Comparison of ENCODE assay signal across 8 cellular contexts in the genomic region with DNA sequence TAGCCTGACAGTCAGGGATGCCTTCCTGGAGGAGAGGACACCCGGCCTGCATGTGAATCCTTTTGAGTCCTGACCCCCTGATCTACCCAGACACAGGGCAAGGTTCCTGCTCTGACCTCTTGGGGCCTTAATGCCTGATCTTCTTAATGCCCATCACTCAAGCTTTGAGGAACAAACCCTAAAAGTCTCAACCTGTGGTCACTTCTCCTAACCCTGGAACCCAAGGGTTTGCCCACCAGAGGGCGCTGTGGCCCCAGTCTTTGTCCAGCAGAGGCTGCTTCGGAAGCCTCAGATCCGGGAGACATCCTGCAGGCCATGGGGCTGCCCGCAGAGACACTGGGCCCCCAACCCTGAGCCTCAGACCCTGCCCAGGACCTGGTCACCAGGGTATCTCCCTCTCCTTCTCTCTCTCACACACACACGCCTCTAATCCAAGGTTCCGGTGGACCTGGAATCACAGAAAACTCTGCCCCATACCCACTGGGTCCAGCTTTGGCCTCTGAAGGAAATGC. TPM values are rescaled to one million over a fixed set of nuclear protein-coding genes. Genes with fewer than 3 reads are reported as not detected.
DNase-seq lines count a peak whose midpoint lies in the region; ATAC-seq and TF ChIP-seq lines count a peak whose summit lies in the region.

No MANE protein-coding gene starts in this region.

- ATAC-seq in activated naive CD8-positive, alpha-beta T cell treated with anti-CD3 and anti-CD28 coated beads, Interleukin-2, amount 50 U/mL, for 24 hours, result peak; percentile 58
- ATAC-seq in GM18867 (IDR thresholded peaks at IDR 0.05; ENCODE audit: unreplicated experiment) (no peak), HG02642 (IDR thresholded peaks at IDR 0.05; ENCODE audit: poor library complexity, unreplicated experiment) (no peak)

- TF ChIP-seq EP300 in sigmoid colon (IDR thresholded peaks at IDR 0.05), result no peak

- H3K27ac ChIP-seq in left ventricle myocardium inferior (replicated peaks) (no peak overlapping the region), sigmoid colon (no peak overlapping the region)

- H3K4me3 ChIP-seq in left ventricle myocardium inferior (no peak overlapping the region), sigmoid colon (no peak overlapping the region)

- peaks cover 28% of the 10 kb centered on the region for H3K27me3 Mint-ChIP-seq in activated naive CD8-positive, alpha-beta T cell treated with anti-CD3 and anti-CD28 coated beads, Interleukin-2, amount 50 U/mL, for 24 hours

- no peak for TF ChIP-seq POLR2A in sigmoid colon (IDR thresholded peaks at IDR 0.05)

- H3K27ac Mint-ChIP-seq in activated naive CD8-positive, alpha-beta T cell treated with anti-CD3 and anti-CD28 coated beads, Interleukin-2, amount 50 U/mL, for 24 hours, result no peak overlapping the region

- 28 to 30% methylated on average over 7 of the region's 7 CpGs for WGBS in sigmoid colon, 2 donors

- DNase-seq in Daoy (ENCODE audit: low read depth) (peak; percentile 79), M059J (ENCODE audit: low read depth) (peak; percentile 63), T follicular helper cell (ENCODE audit: low read depth) (peak; percentile 51), left ventricle myocardium inferior (peak; percentile 83), sigmoid colon (peak; percentile 78)
- DNase-seq in activated naive CD8-positive, alpha-beta T cell treated with anti-CD3 and anti-CD28 coated beads, Interleukin-2, amount 50 U/mL, for 24 hours, result peak; percentile 89

- H3K9me3 Mint-ChIP-seq in activated naive CD8-positive, alpha-beta T cell treated with anti-CD3 and anti-CD28 coated beads, Interleukin-2, amount 50 U/mL, for 24 hours, result no peaks in the 10 kb centered on the region

- TF ChIP-seq CTCF in left ventricle myocardium inferior (IDR thresholded peaks at IDR 0.05; ENCODE audit: borderline replicate concordance) (peak; percentile 86), sigmoid colon (IDR thresholded peaks at IDR 0.05) (peak in 3 of 4 experiments; percentile 61 to 70 (median 67))

- H3K36me3 Mint-ChIP-seq in activated naive CD8-positive, alpha-beta T cell treated with anti-CD3 and anti-CD28 coated beads, Interleukin-2, amount 50 U/mL, for 24 hours (ENCODE audit: low read depth), result no peaks in the 10 kb centered on the region

- intact Hi-C loops in left ventricle myocardium inferior (cut with micrococcal nuclease) (no loop called here), sigmoid colon (cut with DNase I) (no loop called here)

- H3K27me3 ChIP-seq in left ventricle myocardium inferior (ENCODE audit: low read depth) (peaks cover 47% of the 10 kb centered on the region), sigmoid colon (peaks cover 10 to 72% (median 52%) of the 10 kb centered on the region in 3 donors)

- H3K9me3 ChIP-seq in left ventricle myocardium inferior (replicated peaks) (no peaks in the 10 kb centered on the region), sigmoid colon (no peaks in the 10 kb centered on the region)

- H3K4me1 ChIP-seq in left ventricle myocardium inferior (peaks cover 6% of the 10 kb centered on the region), sigmoid colon (peaks cover 0 to 9% (median 6%) of the 10 kb centered on the region in 4 donors)

- H3K4me1 Mint-ChIP-seq in activated naive CD8-positive, alpha-beta T cell treated with anti-CD3 and anti-CD28 coated beads, Interleukin-2, amount 50 U/mL, for 24 hours, result peaks cover 3% of the 10 kb centered on the region

- H3K36me3 ChIP-seq in left ventricle myocardium inferior (no peaks in the 10 kb centered on the region), sigmoid colon (no peaks in the 10 kb centered on the region)

- H3K4me3 Mint-ChIP-seq in activated naive CD8-positive, alpha-beta T cell treated with anti-CD3 and anti-CD28 coated beads, Interleukin-2, amount 50 U/mL, for 24 hours, result no peak overlapping the region

RNA-seq across cellular contexts. Expression of gene DPF1, which starts 9.8 kb away (rescaled TPM):
- 5.3 and 6.4 TPM in 2 replicates for total RNA-seq in Daoy (2014; rRNA removed; shearing (Covaris generic))
- 8.3 and 18.3 TPM in 2 replicates for total RNA-seq in M059J (2014; rRNA removed; shearing (Covaris generic))
- 0.49 TPM for total RNA-seq in left ventricle myocardium inferior
- total RNA-seq in sigmoid colon, result not detected
- 1 to 10 TPM in 1 of 3 donors, under 1 TPM in 1, not detected in 1; 0.12 to 1.4 TPM for polyA plus RNA-seq in sigmoid colon

RNA-seq across cellular contexts. Expression of gene PPP1R14A, which starts 22.4 kb away (rescaled TPM):
- total RNA-seq in Daoy (2014; rRNA removed; shearing (Covaris generic)), result 6.1 TPM in 1 of 2 replicates, not detected in the other
- total RNA-seq in M059J (2014; rRNA removed; shearing (Covaris generic)), result not detected in 2 replicates
- 33.3 TPM for total RNA-seq in left ventricle myocardium inferior
- total RNA-seq in sigmoid colon, result 100 to 1,000 TPM; 441 to 736 (median 473) TPM
- 10 to 100 TPM; 24.6 to 93.9 (median 29.9) TPM for polyA plus RNA-seq in sigmoid colon

RNA-seq across cellular contexts. Expression of gene SPINT2, which starts 30.6 kb away (rescaled TPM):
- total RNA-seq in Daoy (2014; rRNA removed; shearing (Covaris generic)), result 3.3 and 5.5 TPM in 2 replicates
- 8.5 and 8.9 TPM in 2 replicates for total RNA-seq in M059J (2014; rRNA removed; shearing (Covaris generic))
- total RNA-seq in left ventricle myocardium inferior (6.8 TPM), sigmoid colon (10 to 100 TPM; 14.3 to 20.7 (median 16.6) TPM)
- polyA plus RNA-seq in sigmoid colon, result 100 to 1,000 TPM; 170 to 616 (median 178) TPM
